In genomic region chr2:205372141-205372540, GRCh38 we compare ENCODE assay signal across 22 cellular contexts.
A peak's percentile ranks its signal among the peaks of the same experiment; 100 is the strongest.
DNase-seq lines count a peak whose midpoint lies in the region; ATAC-seq and TF ChIP-seq lines count a peak whose summit lies in the region.
"Had no signal": no experiment of that assay in that cellular context is flagged by ENCODE, and none has a peak within 500 bp of the region (broad histone marks: within the 10 kb centered on the region; RNA-seq: fewer than 3 reads in every experiment).

No MANE protein-coding gene starts in this region.

- ATAC-seq in GM23338 = no peak
- ATAC-seq: activated naive CD8-positive, alpha-beta T cell treated with anti-CD3 and anti-CD28 coated beads, Interleukin-2, amount 50 U/mL, for 24 hours had no signal

- no peak overlapping the region for H3K4me3 Mint-ChIP-seq in GM23338
- H3K4me3 Mint-ChIP-seq: activated B cell treated with CpG ODN at 0.5 μM for 24 hours; activated naive CD8-positive, alpha-beta T cell treated with anti-CD3 and anti-CD28 coated beads, Interleukin-2, amount 50 U/mL, for 24 hours had no signal

- DNase-seq in AG04450 (ENCODE audit: low read depth, low spot score) = peak; percentile 16
- peak; percentile 26 for DNase-seq in ELR (ENCODE audit: low read depth)
- DNase-seq in NCI-H526 treated with DMSO at 0.1 percent for 48 hours (lab: John Stamatoyannopoulos, UW) = peak; percentile 65
- peak; percentile 63 for DNase-seq in fibroblast of mammary gland (ENCODE audit: low read depth)
- no peak for DNase-seq in caudate nucleus (lab: John Stamatoyannopoulos, UW)
- DNase-seq in activated CD8-positive, alpha-beta memory T cell treated with anti-CD3 and anti-CD28 coated beads, Interleukin-2, amount 50 U/mL, for 4 hours = no peak
- DNase-seq in dedifferentiated amniotic fluid mesenchymal stem cell (ENCODE audit: extremely low spot score) = no peak
- no peak for DNase-seq in GM23338 (ENCODE audit: low spot score)
- DNase-seq: activated B cell treated with CpG ODN at 0.5 μM for 24 hours; activated naive CD8-positive, alpha-beta T cell treated with anti-CD3 and anti-CD28 coated beads, Interleukin-2, amount 50 U/mL, for 24 hours; activated T-cell treated with anti-CD3 and anti-CD28 coated beads for 4 hours; BE2C; DMS 273 treated with DMSO at 0.1 percent for 48 hours; GOT3; NCI-H1105 treated with DMSO at 0.1 percent for 48 hours; NCI-H345; stimulated activated naive CD4-positive, alpha-beta T cell; upper lobe of left lung had no signal

- no peaks in the 10 kb centered on the region for H3K79me2 ChIP-seq in GM23338 (replicated peaks; ENCODE audit: insufficient read depth)
- H3K79me2 ChIP-seq: parathyroid adenoma had no signal

- no peak overlapping the region for H2AFZ ChIP-seq in GM23338
- H2AFZ ChIP-seq: parathyroid adenoma had no signal

- no peak for TF ChIP-seq CTCF in AG04450 (IDR thresholded peaks at IDR 0.05; ENCODE audit: low read depth, low read length)
- TF ChIP-seq CTCF in fibroblast of mammary gland (conservative IDR thresholded peaks at IDR 0.05; ENCODE audit: control insufficient read depth, insufficient read depth, low read depth, low read length) = no peak
- no peak for TF ChIP-seq CTCF in GM23338 (conservative IDR thresholded peaks at IDR 0.05; ENCODE audit: low read depth in 2 of 2)

- H3K4me3 ChIP-seq in AG04450 (ENCODE audit: low read depth, low read length) = no peak overlapping the region
- H3K4me3 ChIP-seq in fibroblast of mammary gland (ENCODE audit: control insufficient read depth, low read depth, low read length) = no peak overlapping the region
- no peak overlapping the region for H3K4me3 ChIP-seq in GM23338
- H3K4me3 ChIP-seq: coronary artery, SK-N-MC, upper lobe of left lung had no signal

- no peaks in the 10 kb centered on the region for H4K20me1 ChIP-seq in GM23338 (replicated peaks; ENCODE audit: insufficient read depth)

- H3K9me3 ChIP-seq in AG04450 (ENCODE audit: control insufficient read depth, insufficient read depth, low read length) = no peaks in the 10 kb centered on the region
- H3K9me3 ChIP-seq: BE2C, upper lobe of left lung had no signal

- H3K27me3 ChIP-seq in AG04450 (ENCODE audit: control insufficient read depth, insufficient read depth, low read length) = no peaks in the 10 kb centered on the region
- H3K27me3 ChIP-seq in GM23338 (ENCODE audit: insufficient read depth) = no peaks in the 10 kb centered on the region
- H3K27me3 ChIP-seq: BE2C, upper lobe of left lung had no signal

- peaks cover 3% of the 10 kb centered on the region; the same call in 1 of the 2 replicates for H3K36me3 ChIP-seq in GM23338 (ENCODE audit: insufficient read depth)
- H3K36me3 ChIP-seq: BE2C, upper lobe of left lung had no signal

- H3K27ac ChIP-seq in AG04450 (ENCODE audit: low read depth, low read length) (no peak overlapping the region), caudate nucleus (ENCODE audit: low read depth, low read length) (no peak overlapping the region), GM23338 (ENCODE audit: low read depth) (no peak overlapping the region)
- H3K27ac ChIP-seq: coronary artery, epithelial cell of prostate, parathyroid adenoma, SK-N-MC, upper lobe of left lung had no signal

- H3K9me2 ChIP-seq in GM23338 (ENCODE audit: insufficient read depth) = no peaks in the 10 kb centered on the region

- CTCF ChIA-PET in AG04450 (lab: Charles Lee) = no interaction called here

- H3K9me3 Mint-ChIP-seq in GM23338 = no peaks in the 10 kb centered on the region
- H3K9me3 Mint-ChIP-seq: activated B cell treated with CpG ODN at 0.5 μM for 24 hours; activated naive CD8-positive, alpha-beta T cell treated with anti-CD3 and anti-CD28 coated beads, Interleukin-2, amount 50 U/mL, for 24 hours had no signal

- H3K4me1 Mint-ChIP-seq in GM23338 = peaks cover 5% of the 10 kb centered on the region; the same call in 2 of the 3 replicates
- H3K4me1 Mint-ChIP-seq: activated B cell treated with CpG ODN at 0.5 μM for 24 hours had no signal

- no peaks in the 10 kb centered on the region for H3F3A ChIP-seq in GM23338 (replicated peaks; ENCODE audit: low read depth)

- peaks cover 5% of the 10 kb centered on the region; the same call in 1 of the 2 replicates for H3K4me1 ChIP-seq in GM23338 (ENCODE audit: insufficient read depth)
- H3K4me1 ChIP-seq: BE2C, parathyroid adenoma, upper lobe of left lung had no signal

- H3K36me3 Mint-ChIP-seq in GM23338 (ENCODE audit: low read depth) = no peaks in the 10 kb centered on the region

- H3K27me3 Mint-ChIP-seq in GM23338 (ENCODE audit: insufficient read depth, low read depth, poor library complexity) = no peaks in the 10 kb centered on the region
- H3K27me3 Mint-ChIP-seq: activated naive CD8-positive, alpha-beta T cell treated with anti-CD3 and anti-CD28 coated beads, Interleukin-2, amount 50 U/mL, for 24 hours had no signal

- POLR2A ChIA-PET in AG04450 (lab: Yijun Ruan, JAX) = no interaction called here

- H3K4me2 ChIP-seq in GM23338 = no peak overlapping the region

- H3K27ac Mint-ChIP-seq in GM23338 = no peak overlapping the region
- H3K27ac Mint-ChIP-seq: activated B cell treated with CpG ODN at 0.5 μM for 24 hours; activated naive CD8-positive, alpha-beta T cell treated with anti-CD3 and anti-CD28 coated beads, Interleukin-2, amount 50 U/mL, for 24 hours had no signal

TF ChIP-seq in GM23338, 12 proteins besides CTCF, POLR2A, EP300 and RAD21 (continues in another document):
- no peak for TF ChIP-seq EZH2 (IDR thresholded peaks at IDR 0.05; ENCODE audit: low read depth, unreplicated experiment)
- TF ChIP-seq EZH2phosphoT487 (IDR thresholded peaks at IDR 0.05; ENCODE audit: unreplicated experiment) = no peak
- TF ChIP-seq POLR2AphosphoS5 (IDR thresholded peaks at IDR 0.05; ENCODE audit: low read depth) = no peak
- no peak for TF ChIP-seq NANOG (IDR thresholded peaks at IDR 0.05; ENCODE audit: borderline replicate concordance)
- TF ChIP-seq ZNF114 (CRISPR knock-in tag; IDR thresholded peaks at IDR 0.05) = no peak
- TF ChIP-seq, protein P1, sequence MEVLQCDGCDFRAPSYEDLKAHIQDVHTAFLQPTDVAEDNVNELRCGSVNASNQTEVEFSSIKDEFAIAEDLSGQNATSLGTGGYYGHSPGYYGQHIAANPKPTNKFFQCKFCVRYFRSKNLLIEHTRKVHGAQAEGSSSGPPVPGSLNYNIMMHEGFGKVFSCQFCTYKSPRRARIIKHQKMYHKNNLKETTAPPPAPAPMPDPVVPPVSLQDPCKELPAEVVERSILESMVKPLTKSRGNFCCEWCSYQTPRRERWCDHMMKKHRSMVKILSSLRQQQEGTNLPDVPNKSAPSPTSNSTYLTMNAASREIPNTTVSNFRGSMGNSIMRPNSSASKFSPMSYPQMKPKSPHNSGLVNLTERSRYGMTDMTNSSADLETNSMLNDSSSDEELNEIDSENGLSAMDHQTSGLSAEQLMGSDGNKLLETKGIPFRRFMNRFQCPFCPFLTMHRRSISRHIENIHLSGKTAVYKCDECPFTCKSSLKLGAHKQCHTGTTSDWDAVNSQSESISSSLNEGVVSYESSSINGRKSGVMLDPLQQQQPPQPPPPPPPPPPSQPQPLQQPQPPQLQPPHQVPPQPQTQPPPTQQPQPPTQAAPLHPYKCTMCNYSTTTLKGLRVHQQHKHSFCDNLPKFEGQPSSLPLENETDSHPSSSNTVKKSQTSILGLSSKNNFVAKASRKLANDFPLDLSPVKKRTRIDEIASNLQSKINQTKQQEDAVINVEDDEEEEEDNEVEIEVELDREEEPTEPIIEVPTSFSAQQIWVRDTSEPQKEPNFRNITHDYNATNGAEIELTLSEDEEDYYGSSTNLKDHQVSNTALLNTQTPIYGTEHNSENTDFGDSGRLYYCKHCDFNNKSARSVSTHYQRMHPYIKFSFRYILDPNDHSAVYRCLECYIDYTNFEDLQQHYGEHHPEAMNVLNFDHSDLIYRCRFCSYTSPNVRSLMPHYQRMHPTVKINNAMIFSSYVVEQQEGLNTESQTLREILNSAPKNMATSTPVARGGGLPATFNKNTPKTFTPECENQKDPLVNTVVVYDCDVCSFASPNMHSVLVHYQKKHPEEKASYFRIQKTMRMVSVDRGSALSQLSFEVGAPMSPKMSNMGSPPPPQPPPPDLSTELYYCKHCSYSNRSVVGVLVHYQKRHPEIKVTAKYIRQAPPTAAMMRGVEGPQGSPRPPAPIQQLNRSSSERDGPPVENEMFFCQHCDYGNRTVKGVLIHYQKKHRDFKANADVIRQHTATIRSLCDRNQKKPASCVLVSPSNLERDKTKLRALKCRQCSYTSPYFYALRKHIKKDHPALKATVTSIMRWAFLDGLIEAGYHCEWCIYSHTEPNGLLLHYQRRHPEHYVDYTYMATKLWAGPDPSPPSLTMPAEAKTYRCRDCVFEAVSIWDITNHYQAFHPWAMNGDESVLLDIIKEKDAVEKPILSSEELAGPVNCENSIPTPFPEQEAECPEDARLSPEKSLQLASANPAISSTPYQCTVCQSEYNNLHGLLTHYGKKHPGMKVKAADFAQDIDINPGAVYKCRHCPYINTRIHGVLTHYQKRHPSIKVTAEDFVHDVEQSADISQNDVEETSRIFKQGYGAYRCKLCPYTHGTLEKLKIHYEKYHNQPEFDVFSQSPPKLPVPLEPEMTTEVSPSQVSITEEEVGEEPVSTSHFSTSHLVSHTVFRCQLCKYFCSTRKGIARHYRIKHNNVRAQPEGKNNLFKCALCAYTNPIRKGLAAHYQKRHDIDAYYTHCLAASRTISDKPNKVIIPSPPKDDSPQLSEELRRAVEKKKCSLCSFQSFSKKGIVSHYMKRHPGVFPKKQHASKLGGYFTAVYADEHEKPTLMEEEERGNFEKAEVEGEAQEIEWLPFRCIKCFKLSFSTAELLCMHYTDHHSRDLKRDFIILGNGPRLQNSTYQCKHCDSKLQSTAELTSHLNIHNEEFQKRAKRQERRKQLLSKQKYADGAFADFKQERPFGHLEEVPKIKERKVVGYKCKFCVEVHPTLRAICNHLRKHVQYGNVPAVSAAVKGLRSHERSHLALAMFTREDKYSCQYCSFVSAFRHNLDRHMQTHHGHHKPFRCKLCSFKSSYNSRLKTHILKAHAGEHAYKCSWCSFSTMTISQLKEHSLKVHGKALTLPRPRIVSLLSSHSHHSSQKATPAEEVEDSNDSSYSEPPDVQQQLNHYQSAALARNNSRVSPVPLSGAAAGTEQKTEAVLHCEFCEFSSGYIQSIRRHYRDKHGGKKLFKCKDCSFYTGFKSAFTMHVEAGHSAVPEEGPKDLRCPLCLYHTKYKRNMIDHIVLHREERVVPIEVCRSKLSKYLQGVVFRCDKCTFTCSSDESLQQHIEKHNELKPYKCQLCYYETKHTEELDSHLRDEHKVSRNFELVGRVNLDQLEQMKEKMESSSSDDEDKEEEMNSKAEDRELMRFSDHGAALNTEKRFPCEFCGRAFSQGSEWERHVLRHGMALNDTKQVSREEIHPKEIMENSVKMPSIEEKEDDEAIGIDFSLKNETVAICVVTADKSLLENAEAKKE (CRISPR knock-in tag; IDR thresholded peaks at IDR 0.05) = no peak
- no peak for TF ChIP-seq STAT1 (IDR thresholded peaks at IDR 0.05; ENCODE audit: unreplicated experiment)

Comparison
In these comparisons a context has a peak if more than half of its experiments do, and no peak if none do; other contexts are left out.
1. DNase-seq: peak in AG04450 (single experiment), ELR (single experiment), NCI-H526 treated with DMSO at 0.1 percent for 48 hours (single experiment) and fibroblast of mammary gland (single experiment); none in caudate nucleus (0 of 61), activated CD8-positive, alpha-beta memory T cell treated with anti-CD3 and anti-CD28 coated beads, Interleukin-2, amount 50 U/mL, for 4 hours (single experiment), dedifferentiated amniotic fluid mesenchymal stem cell (single experiment) and GM23338 (single experiment).